Comparison of ENCODE assay signal across 21 cellular contexts in genomic region chr11:76765863-76766350, GRCh38. TPM values are rescaled to one million over a fixed set of nuclear protein-coding genes. Genes with fewer than 3 reads are reported as not detected.
A peak's percentile ranks its signal among the peaks of the same experiment; 100 is the strongest.
DNase-seq lines count a peak whose midpoint lies in the region; ATAC-seq, FAIRE-seq and TF ChIP-seq lines count a peak whose summit lies in the region.
"Had no signal": no experiment of that assay in that cellular context is flagged by ENCODE, and none has a peak within 500 bp of the region (broad histone marks: within the 10 kb centered on the region; RNA-seq: fewer than 3 reads in every experiment).

No MANE protein-coding gene starts in this region.

- TF ChIP-seq RAD21 in A549 (conservative IDR thresholded peaks at IDR 0.05 in 1 of 2, IDR thresholded peaks at IDR 0.05 in 1 of 2) = no peak

- no peaks in the 10 kb centered on the region for H3K9me3 ChIP-seq in A549
- H3K9me3 ChIP-seq: ovary, sigmoid colon, upper lobe of left lung had no signal

- DNase-seq in A549 (ENCODE audit: low read depth in 1 of 2, low spot score in 1 of 2) (no peak), RWPE1 (ENCODE audit: low spot score) (no peak), left cardiac atrium (no peak), posterior vena cava (ENCODE audit: low spot score) (peak; percentile 84), NCI-H1436 (lab: John Stamatoyannopoulos, UW) (no peak), DMS79 (lab: John Stamatoyannopoulos, UW) (no peak), NCI-H2029 treated with DMSO at 0.1 percent for 48 hours (lab: John Stamatoyannopoulos, UW) (no peak)
- DNase-seq in stimulated activated CD8-positive, alpha-beta memory T cell treated with anti-CD3 and anti-CD28 coated beads, Interleukin-4, amount 100 ng/mL, for 48 hours = no peak
- DNase-seq: dermis blood vessel endothelial cell; DMS53; MV-4-11; naive thymus-derived CD4-positive, alpha-beta T cell; NCI-H526 treated with DMSO at 0.1 percent for 48 hours; sigmoid colon; upper lobe of left lung; WERI-Rb-1 had no signal

- intact Hi-C loops in left cardiac atrium (cut with DNase I) = no loop called here
- intact Hi-C loops in posterior vena cava (cut with DNase I) = no loop called here

- no peak for TF ChIP-seq EP300 in A549 (IDR thresholded peaks at IDR 0.05)

- TF ChIP-seq POLR2A in A549 (IDR thresholded peaks at IDR 0.05; ENCODE audit: low read length) = no peak

- no peak for FAIRE-seq in A549 (lab: Jason Lieb, UNC)
- FAIRE-seq: GM18507, H54 had no signal

- CTCF ChIA-PET in A549 (lab: Yijun Ruan, JAX) (interaction anchor here (0.9 to 12.9 kb wide), 7 partner anchors 13 to 41 kb away, joined by 3 to 78 read pairs (median 3); no protein-coding TSS in a partner anchor), RWPE1 (lab: Yijun Ruan, JAX) (interaction anchor here (0.5 kb wide), 1 partner anchor 257 kb away, joined by 3 read pairs; no protein-coding TSS in a partner anchor)

- WGBS in A549 (ENCODE audit: missing lambda C conversion rate) = 77% methylated on average over 5 of the region's 5 CpGs

- no peak overlapping the region for H3K4me3 ChIP-seq in A549
- H3K4me3 ChIP-seq: cardiac muscle cell, ovary, sigmoid colon, upper lobe of left lung had no signal

- H3K27ac ChIP-seq in A549 (peak overlapping the region; percentile 97 to 100), RWPE1 (peak overlapping the region; percentile 89; the same call in 1 of the 2 replicates)
- H3K27ac ChIP-seq: cardiac muscle cell, ovary, upper lobe of left lung, WERI-Rb-1 had no signal

- ATAC-seq in A549 = no peak
- peak; percentile 48 to 49 for ATAC-seq in left cardiac atrium
- ATAC-seq: naive thymus-derived CD4-positive, alpha-beta T cell; SK-N-SH treated with all-trans-retinoic acid at 6 μM for 48 hours had no signal

- peaks cover 89% of the 10 kb centered on the region for H3K4me1 ChIP-seq in A549

- peak overlapping the region; percentile 95 for H3K4me2 ChIP-seq in A549

- TF ChIP-seq CTCF in A549 (IDR thresholded peaks at IDR 0.05) (no peak), RWPE1 (conservative IDR thresholded peaks at IDR 0.05; ENCODE audit: low read depth) (no peak)

- POLR2A ChIA-PET in A549 (lab: Yijun Ruan, JAX) = interaction anchor here (0.9 to 2.2 kb wide), 3 partner anchors 15 to 19 kb away, joined by 5 to 8 read pairs (median 5); partner anchors contain the start of gene TSKU
- POLR2A ChIA-PET in RWPE1 (lab: Yijun Ruan, JAX; ENCODE audit: low non-redundant PET) = no interaction called here

TF ChIP-seq in A549, 52 proteins besides CTCF, POLR2A, EP300 and RAD21:
- TF ChIP-seq MYC (IDR thresholded peaks at IDR 0.05; ENCODE audit: borderline replicate concordance, low read length) (no peak), FOXS1 (CRISPR knock-in tag; IDR thresholded peaks at IDR 0.05) (no peak), HOXB5 (CRISPR knock-in tag; IDR thresholded peaks at IDR 0.05) (no peak), ZSCAN20 (CRISPR knock-in tag; IDR thresholded peaks at IDR 0.05) (no peak), TFCP2L1 (CRISPR knock-in tag; IDR thresholded peaks at IDR 0.05) (no peak), JUN (IDR thresholded peaks at IDR 0.05) (0 out of 5 replicates have a peak, but pooled peaks of 1 of the 2 experiments have one; percentile 5), HOXB13 (CRISPR knock-in tag; IDR thresholded peaks at IDR 0.05; ENCODE audit: low read depth) (no peak)
TF ChIP-seq in A549: peak in this region for 1.

RNA-seq across cellular contexts. Expression of gene TSKU, which starts 17.2 kb away (rescaled TPM):
- 164 and 188 TPM in 2 replicates for polyA plus RNA-seq in A549 (2011; rRNA removed)
- polyA plus RNA-seq in A549 (2012; cell fraction: cytosol; rRNA removed) = 177 and 263 TPM in 2 replicates
- 271 and 323 TPM in 2 replicates for polyA plus RNA-seq in A549 (2012; cell fraction: nucleus; rRNA removed)
- polyA plus RNA-seq in A549 (2017; fragmentation: RNase III; extraction: RNeasy Plus Mini Kit Qiagen cat#74134 plus additional on column Dnase treatment) = 145 to 171 TPM (median 164 TPM) in 3 replicates
- polyA minus RNA-seq in A549 (2011; rRNA and poly(A)+ RNA removed) = 186 and 192 TPM in 2 replicates
- 10 to 100 TPM; 27.7 to 33.3 TPM for total RNA-seq in left cardiac atrium
- total RNA-seq in posterior vena cava = 10 to 100 TPM; 64.0 to 77.6 TPM
- polyA plus RNA-seq: naive thymus-derived CD4-positive, alpha-beta T cell had no signal

Comparison
In these comparisons a context has a peak if more than half of its experiments do, and no peak if none do; other contexts are left out.
1. ATAC-seq: peak in left cardiac atrium (2 of 2); none in A549 (0 of 2).